ENCODE assay signal across 17 cellular contexts in the genomic region with DNA sequence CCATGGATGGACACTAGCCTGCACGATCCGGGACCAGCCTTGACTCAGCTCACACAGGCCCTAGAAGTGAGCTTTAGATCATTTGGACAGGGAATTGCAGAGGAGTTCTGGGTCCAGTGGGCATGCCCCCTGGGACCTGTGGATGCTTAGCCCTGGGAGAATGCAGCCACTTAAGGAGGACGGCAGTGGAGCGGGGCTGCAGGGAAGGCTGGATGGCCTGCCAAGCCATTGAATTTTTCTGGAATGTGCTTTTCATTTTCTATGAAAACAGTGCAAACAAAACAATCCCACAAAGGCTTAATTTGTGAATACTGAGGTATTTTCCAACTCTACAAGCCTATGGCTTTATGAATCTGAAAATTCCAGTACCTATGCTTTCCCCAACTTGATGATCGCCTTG.
DNase-seq lines count a peak whose midpoint lies in the region; ATAC-seq and TF ChIP-seq lines count a peak whose summit lies in the region.
"Had no signal": no experiment of that assay in that cellular context is flagged by ENCODE, and none has a peak within 500 bp of the region (broad histone marks: within the 10 kb centered on the region; RNA-seq: fewer than 3 reads in every experiment).

No MANE protein-coding gene starts in this region.

- H3K27me3 Mint-ChIP-seq in MCF 10A (ENCODE audit: insufficient read depth, unreplicated experiment): no peaks in the 10 kb centered on the region
- H3K27me3 Mint-ChIP-seq in chondrocyte (ENCODE audit: low read depth): no peaks in the 10 kb centered on the region
- H3K27me3 Mint-ChIP-seq in CD4-positive, alpha-beta T cell: peaks cover 32% of the 10 kb centered on the region

- H3K36me3 ChIP-seq in breast epithelium (no peaks in the 10 kb centered on the region), neutrophil (no peaks in the 10 kb centered on the region), thyroid gland (no peaks in the 10 kb centered on the region)
- H3K36me3 ChIP-seq: BLaER1 treated with 17β-estradiol and CSF1 and Interleukin-3, amounts not matched to agents 10 nM and 100 nM had no signal

- H3K4me1 Mint-ChIP-seq in MCF 10A (ENCODE audit: insufficient read depth, unreplicated experiment) (peaks cover 17% of the 10 kb centered on the region), chondrocyte (ENCODE audit: low read depth) (peaks cover 29% of the 10 kb centered on the region)
- no peaks in the 10 kb centered on the region for H3K4me1 Mint-ChIP-seq in CD4-positive, alpha-beta T cell (ENCODE audit: low read depth)

- no peaks in the 10 kb centered on the region for H3K36me3 Mint-ChIP-seq in MCF 10A (ENCODE audit: insufficient read depth, unreplicated experiment)
- H3K36me3 Mint-ChIP-seq in chondrocyte (ENCODE audit: low read depth): no peaks in the 10 kb centered on the region
- no peaks in the 10 kb centered on the region for H3K36me3 Mint-ChIP-seq in CD4-positive, alpha-beta T cell (ENCODE audit: low read depth)

- H3K27ac ChIP-seq in breast epithelium: peak overlapping the region; percentile 82 to 91
- peak overlapping the region; percentile 79 for H3K27ac ChIP-seq in neutrophil
- H3K27ac ChIP-seq in thyroid gland: peak overlapping the region; percentile 81 to 86 (median 85)
- H3K27ac ChIP-seq in CD4-positive, alpha-beta T cell (ENCODE audit: low read depth, low read length): no peak overlapping the region
- H3K27ac ChIP-seq: 22Rv1; BLaER1 treated with 17β-estradiol and CSF1 and Interleukin-3, amounts not matched to agents 10 nM and 100 nM had no signal

- TF ChIP-seq POLR2A in breast epithelium (IDR thresholded peaks at IDR 0.05) (no peak), thyroid gland (IDR thresholded peaks at IDR 0.05) (no peak)

- POLR2A ChIA-PET in MCF 10A (lab: Yijun Ruan, JAX): no interaction called here
- POLR2A ChIA-PET in CD4-positive, alpha-beta T cell (lab: Charles Lee): no interaction called here

- H3K4me3 ChIP-seq in breast epithelium (no peak overlapping the region), neutrophil (ENCODE audit: low read depth in 1 of 2, low read length in 1 of 2) (peak overlapping the region; percentile 15), thyroid gland (replicated peaks in 1 of 3) (no peak overlapping the region)
- H3K4me3 ChIP-seq: BLaER1 treated with 17β-estradiol and CSF1 and Interleukin-3, amounts not matched to agents 10 nM and 100 nM had no signal

- no peak for ATAC-seq in CD4-positive, alpha-beta T cell (ENCODE audit: poor library complexity)
- ATAC-seq: Right ventricle myocardium inferior had no signal

- H3K4me3 Mint-ChIP-seq in MCF 10A (ENCODE audit: unreplicated experiment) (no peak overlapping the region), chondrocyte (ENCODE audit: unreplicated experiment) (no peak overlapping the region)
- no peak overlapping the region for H3K4me3 Mint-ChIP-seq in CD4-positive, alpha-beta T cell

- no peaks in the 10 kb centered on the region for H3K9me3 Mint-ChIP-seq in MCF 10A (ENCODE audit: unreplicated experiment)
- no peaks in the 10 kb centered on the region for H3K9me3 Mint-ChIP-seq in chondrocyte (ENCODE audit: low read depth)
- no peaks in the 10 kb centered on the region for H3K9me3 Mint-ChIP-seq in CD4-positive, alpha-beta T cell

- no peak for TF ChIP-seq CTCF in breast epithelium (IDR thresholded peaks at IDR 0.05)
- TF ChIP-seq CTCF in MCF 10A (IDR thresholded peaks at IDR 0.05; ENCODE audit: unreplicated experiment): no peak
- no peak for TF ChIP-seq CTCF in chondrocyte (IDR thresholded peaks at IDR 0.05)
- TF ChIP-seq CTCF in neutrophil (IDR thresholded peaks at IDR 0.05): no peak
- TF ChIP-seq CTCF in thyroid gland (IDR thresholded peaks at IDR 0.05): no peak
- TF ChIP-seq CTCF in CD4-positive, alpha-beta T cell (IDR thresholded peaks at IDR 0.05): no peak

- DNase-seq in breast epithelium (ENCODE audit: low spot score in 2 of 2): no peak
- no peak for DNase-seq in MCF 10A (ENCODE audit: unreplicated experiment)
- DNase-seq in chondrocyte (ENCODE audit: low spot score): no peak
- DNase-seq in thyroid gland: peak; percentile 78 to 83
- no peak for DNase-seq in stimulated activated CD4-positive, alpha-beta T cell treated with anti-CD3 and anti-CD28 coated beads, Interleukin-4, amount 100 ng/mL, for 4 hours
- DNase-seq in CD4-positive, alpha-beta T cell: no peak
- no peak for DNase-seq in mesenteric fat pad (ENCODE audit: low spot score)
- DNase-seq: COR-L47, DMS53, KBM-7, NCI-H1092, NCI-H1694, NCI-H446 had no signal

- H3K27me3 ChIP-seq in breast epithelium (no peaks in the 10 kb centered on the region), neutrophil (no peaks in the 10 kb centered on the region), thyroid gland (no peaks in the 10 kb centered on the region)
- peaks cover 7% of the 10 kb centered on the region for H3K27me3 ChIP-seq in CD4-positive, alpha-beta T cell (ENCODE audit: control insufficient read depth, insufficient read depth, low read length)
- H3K27me3 ChIP-seq: BLaER1 treated with 17β-estradiol and CSF1 and Interleukin-3, amounts not matched to agents 10 nM and 100 nM had no signal

- H3K9me3 ChIP-seq in breast epithelium: no peaks in the 10 kb centered on the region
- H3K9me3 ChIP-seq in neutrophil: no peaks in the 10 kb centered on the region
- H3K9me3 ChIP-seq in thyroid gland: no peaks in the 10 kb centered on the region
- no peaks in the 10 kb centered on the region for H3K9me3 ChIP-seq in CD4-positive, alpha-beta T cell (ENCODE audit: control insufficient read depth, low read length)
- H3K9me3 ChIP-seq: BLaER1 treated with 17β-estradiol and CSF1 and Interleukin-3, amounts not matched to agents 10 nM and 100 nM had no signal

- 40 to 44% methylated on average over 3 to 5 of the region's 5 CpGs for WGBS in thyroid gland, 2 donors

- peaks cover 6 to 21% of the 10 kb centered on the region in 2 donors for H3K4me1 ChIP-seq in breast epithelium
- peaks cover 53 to 61% of the 10 kb centered on the region in 2 experiments for H3K4me1 ChIP-seq in neutrophil (ENCODE audit: control insufficient read depth in 1 of 2, insufficient read depth in 1 of 2, low read depth in 1 of 2, low read length in 1 of 2)
- peaks cover 25 to 32% of the 10 kb centered on the region in 2 donors for H3K4me1 ChIP-seq in thyroid gland

- CTCF ChIA-PET in MCF 10A (lab: Yijun Ruan, JAX): interaction anchor here (1.0 to 1.6 kb wide), 5 partner anchors 17 to 346 kb away, joined by 3 to 7 read pairs (median 4); a partner anchor contains a TSS
- CTCF ChIA-PET in CD4-positive, alpha-beta T cell (lab: Charles Lee): no interaction called here

- no TSS peak for BruUV-seq in MCF 10A (replicated peaks; lab: Mats Ljungman, UMichigan)

- H3K27ac Mint-ChIP-seq in MCF 10A (ENCODE audit: low read depth, unreplicated experiment) (no peak overlapping the region), chondrocyte (ENCODE audit: unreplicated experiment) (peak overlapping the region; percentile 22)
- H3K27ac Mint-ChIP-seq in CD4-positive, alpha-beta T cell: no peak overlapping the region

- intact Hi-C loops in breast epithelium (cut with DNase I; ENCODE audit: low total_unique reads): no loop called here
- intact Hi-C loops in MCF 10A (cut with micrococcal nuclease): no loop called here
- intact Hi-C loops in thyroid gland (cut with DNase I): no loop called here
- intact Hi-C loops in CD4-positive, alpha-beta T cell (cut with DNase I, micrococcal nuclease): no loop called here

Comparison
In these comparisons a context has a peak if more than half of its experiments do, and no peak if none do; other contexts are left out.
1. DNase-seq: peak in thyroid gland (2 of 2); none in breast epithelium (0 of 2), MCF 10A (single experiment), chondrocyte (single experiment), stimulated activated CD4-positive, alpha-beta T cell treated with anti-CD3 and anti-CD28 coated beads, Interleukin-4, amount 100 ng/mL, for 4 hours (0 of 2), CD4-positive, alpha-beta T cell (0 of 10) and mesenteric fat pad (single experiment).
2. H3K4me3 ChIP-seq: peak in neutrophil (2 of 2); none in breast epithelium (0 of 3) and thyroid gland (0 of 3).